ENCODE assay signal across 17 cellular contexts in the genomic region with DNA sequence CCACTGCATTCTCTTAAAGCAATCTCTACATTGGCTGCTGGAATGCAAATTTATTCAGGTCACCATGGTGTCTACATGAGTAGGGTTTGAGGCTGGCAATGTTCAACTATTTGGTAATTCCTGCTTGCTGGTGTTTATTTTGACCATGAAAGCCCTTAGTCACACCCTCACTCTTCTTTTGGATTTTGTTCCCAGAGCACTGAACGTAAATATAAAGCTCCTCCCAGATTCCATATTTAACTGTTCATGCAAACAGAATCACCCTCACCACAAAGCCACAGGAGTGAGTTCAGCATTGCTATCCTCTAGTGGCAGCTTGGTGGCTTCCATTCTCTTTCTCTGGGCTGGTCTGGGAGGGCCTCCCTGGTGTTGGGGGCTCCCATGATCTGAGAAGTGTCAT.
DNase-seq lines count a peak whose midpoint lies in the region; ATAC-seq and TF ChIP-seq lines count a peak whose summit lies in the region.
"Had no signal": no experiment of that assay in that cellular context is flagged by ENCODE, and none has a peak within 500 bp of the region (broad histone marks: within the 10 kb centered on the region; RNA-seq: fewer than 3 reads in every experiment).

No MANE protein-coding gene starts in this region.

- ATAC-seq in gastrocnemius medialis = no peak
- no peak for ATAC-seq in psoas muscle
- ATAC-seq in GM19455 (IDR thresholded peaks at IDR 0.05; ENCODE audit: unreplicated experiment) = no peak
- ATAC-seq: activated T-helper 17 cell treated with anti-CD3 and anti-CD28 coated beads, Interleukin-2, amount 50 U/mL, for 72 hours had no signal

- peak overlapping the region; percentile 65 to 78 (median 71) for H3K27ac ChIP-seq in gastrocnemius medialis
- H3K27ac ChIP-seq in psoas muscle = no peak overlapping the region
- H3K27ac ChIP-seq: colonic mucosa, ovary had no signal

- H3K4me3 ChIP-seq in gastrocnemius medialis = no peak overlapping the region
- H3K4me3 ChIP-seq in psoas muscle = no peak overlapping the region
- H3K4me3 ChIP-seq: colonic mucosa, lung, ovary had no signal

- intact Hi-C loops in gastrocnemius medialis (cut with DNase I; ENCODE audit: low total_unique reads) (no loop called here), psoas muscle (cut with DNase I) (no loop called here)

- TF ChIP-seq POLR2A in gastrocnemius medialis (IDR thresholded peaks at IDR 0.05) = no peak

- H3K4me1 ChIP-seq in gastrocnemius medialis = peaks cover 0 to 5% of the 10 kb centered on the region in 2 donors
- no peaks in the 10 kb centered on the region for H3K4me1 ChIP-seq in psoas muscle
- H3K4me1 ChIP-seq: colonic mucosa had no signal

- in situ Hi-C loops in gastrocnemius medialis (cut with MboI; ENCODE audit: low sequenced_read_pairs in 4 of 4) = loop anchor here in 1 of 4 donors (25.0 kb wide), 1 partner anchor 104 kb away; no protein-coding TSS in a partner anchor

- H3K27me3 ChIP-seq in gastrocnemius medialis (no peaks in the 10 kb centered on the region), psoas muscle (ENCODE audit: insufficient read depth in 3 of 3, low read length in 2 of 3) (no peaks in the 10 kb centered on the region)
- H3K27me3 ChIP-seq: colonic mucosa, ovary had no signal

- no peak for TF ChIP-seq CTCF in gastrocnemius medialis (IDR thresholded peaks at IDR 0.05 in 4 of 5, conservative IDR thresholded peaks at IDR 0.05 in 1 of 5)
- TF ChIP-seq CTCF in psoas muscle (IDR thresholded peaks at IDR 0.05) = no peak

- no peaks in the 10 kb centered on the region for H3K36me3 ChIP-seq in gastrocnemius medialis
- H3K36me3 ChIP-seq in psoas muscle (ENCODE audit: insufficient read depth in 1 of 2, low read depth in 1 of 2) = no peaks in the 10 kb centered on the region
- H3K36me3 ChIP-seq: colonic mucosa, ovary had no signal

- no peaks in the 10 kb centered on the region for H3K9me3 ChIP-seq in gastrocnemius medialis
- no peaks in the 10 kb centered on the region for H3K9me3 ChIP-seq in psoas muscle
- H3K9me3 ChIP-seq: colonic mucosa, ovary had no signal

- DNase-seq in ELR (ENCODE audit: low read depth) (peak; percentile 38), MV-4-11 (lab: John Stamatoyannopoulos, UW) (peak; percentile 75), dedifferentiated amniotic fluid mesenchymal stem cell (ENCODE audit: extremely low spot score) (peak; percentile 60), gastrocnemius medialis (no peak), psoas muscle (no peak), NCI-H2081 treated with DMSO at 0.1 percent for 48 hours (lab: John Stamatoyannopoulos, UW) (no peak)
- DNase-seq in central memory CD4-positive, alpha-beta T cell = no peak
- DNase-seq: activated CD4-positive, CD25-positive, alpha-beta regulatory T cell treated with anti-CD3 and anti-CD28 coated beads, Interleukin-2, amount 50 U/mL, for 72 hours; colonic mucosa; DMS153; KG1; NCI-H345; ovary; stimulated activated CD4-positive, alpha-beta T cell treated with anti-CD3 and anti-CD28 coated beads, Interleukin-4, amount 100 ng/mL, for 4 hours had no signal

- 72 to 85% (median 79%) methylated on average over 1 of the region's 1 CpG for WGBS in psoas muscle, 3 donors

Comparison
In these comparisons a context has a peak if more than half of its experiments do, and no peak if none do; other contexts are left out.
1. DNase-seq: peak in ELR (single experiment), MV-4-11 (single experiment) and dedifferentiated amniotic fluid mesenchymal stem cell (single experiment); none in gastrocnemius medialis (0 of 2), psoas muscle (0 of 2), central memory CD4-positive, alpha-beta T cell (single experiment) and NCI-H2081 treated with DMSO at 0.1 percent for 48 hours (single experiment).